Comparison of ENCODE assay signal across 15 cellular contexts in the genomic region with DNA sequence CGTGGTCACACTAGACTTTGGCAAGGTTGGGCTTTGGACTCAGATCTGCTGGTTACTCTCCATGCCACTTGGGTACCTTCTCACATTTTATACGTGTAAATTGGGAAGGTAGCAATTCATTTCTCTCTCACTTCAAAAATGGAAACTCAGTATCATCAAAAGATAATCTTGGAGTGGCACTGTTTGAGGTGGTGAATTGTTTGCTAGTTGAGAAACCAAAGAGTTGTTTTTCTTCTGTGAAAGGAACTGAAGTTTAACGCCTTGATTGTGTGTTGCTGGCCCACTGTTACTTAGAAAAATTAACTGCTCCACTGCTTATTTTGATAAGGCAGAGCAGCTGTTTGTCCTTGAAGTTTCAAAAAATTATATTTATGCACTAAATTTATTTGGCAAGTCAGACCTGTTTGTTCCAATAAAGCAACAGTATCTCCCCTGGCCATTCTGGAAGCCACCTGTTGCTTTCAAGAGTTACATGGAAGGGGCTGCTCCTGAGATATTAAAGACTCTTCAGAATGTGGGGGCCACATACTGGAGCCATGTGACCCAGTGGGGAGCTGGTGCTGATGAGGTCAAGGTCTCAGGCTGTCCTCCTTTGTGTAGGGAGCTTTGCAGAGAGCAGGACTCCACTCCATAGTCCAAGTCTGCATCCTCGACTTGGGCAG. TPM values are rescaled to one million over a fixed set of nuclear protein-coding genes. Genes with fewer than 3 reads are reported as not detected.
DNase-seq lines count a peak whose midpoint lies in the region; ATAC-seq and TF ChIP-seq lines count a peak whose summit lies in the region.
"Had no signal": no experiment of that assay in that cellular context is flagged by ENCODE, and none has a peak within 500 bp of the region (broad histone marks: within the 10 kb centered on the region; RNA-seq: fewer than 3 reads in every experiment).

No MANE protein-coding gene starts in this region.

- peaks cover 87% of the 10 kb centered on the region for H3K4me1 ChIP-seq in left ventricle myocardium inferior
- H3K4me1 ChIP-seq in vagina, result peaks cover 29% of the 10 kb centered on the region

- POLR2A ChIA-PET in activated B cell treated with CpG ODN at 0.5 μM for 24 hours (lab: Charles Lee), result interaction anchor here (0.9 to 1.4 kb wide), 3 partner anchors 10 to 17 kb away, joined by 3 to 4 read pairs (median 4); partner anchors contain the start of gene PLCL2

- H3K27me3 ChIP-seq in left ventricle myocardium inferior (ENCODE audit: low read depth) (no peaks in the 10 kb centered on the region), vagina (no peaks in the 10 kb centered on the region)

- intact Hi-C loops in activated B cell treated with CpG ODN at 0.5 μM for 24 hours (cut with micrococcal nuclease), result no loop called here
- intact Hi-C loops in left ventricle myocardium inferior (cut with micrococcal nuclease), result no loop called here
- intact Hi-C loops in vagina (cut with DNase I), result no loop called here

- peak overlapping the region; percentile 64 for H3K4me3 Mint-ChIP-seq in activated naive CD4-positive, alpha-beta T cell treated with anti-CD3 and anti-CD28 coated beads, Interleukin-2, amount 50 U/mL, for 24 hours
- H3K4me3 Mint-ChIP-seq in activated B cell treated with CpG ODN at 0.5 μM for 24 hours, result peak overlapping the region; percentile 9
- peak overlapping the region; percentile 50 to 74 for H3K4me3 Mint-ChIP-seq in stimulated activated naive CD8-positive, alpha-beta T cell treated with anti-CD3 and anti-CD28 coated beads, Interleukin-15, amount 100 ng/mL, for 72 hours
- H3K4me3 Mint-ChIP-seq: nephron had no signal

- peaks cover 100% of the 10 kb centered on the region for H3K4me1 Mint-ChIP-seq in activated naive CD4-positive, alpha-beta T cell treated with anti-CD3 and anti-CD28 coated beads, Interleukin-2, amount 50 U/mL, for 24 hours
- H3K4me1 Mint-ChIP-seq in activated B cell treated with CpG ODN at 0.5 μM for 24 hours, result peaks cover 98% of the 10 kb centered on the region
- peaks cover 99% of the 10 kb centered on the region for H3K4me1 Mint-ChIP-seq in stimulated activated naive CD8-positive, alpha-beta T cell treated with anti-CD3 and anti-CD28 coated beads, Interleukin-15, amount 100 ng/mL, for 72 hours

- no peaks in the 10 kb centered on the region for H3K27me3 Mint-ChIP-seq in activated naive CD4-positive, alpha-beta T cell treated with anti-CD3 and anti-CD28 coated beads, Interleukin-2, amount 50 U/mL, for 24 hours
- no peaks in the 10 kb centered on the region for H3K27me3 Mint-ChIP-seq in activated B cell treated with CpG ODN at 0.5 μM for 24 hours
- H3K27me3 Mint-ChIP-seq in stimulated activated naive CD8-positive, alpha-beta T cell treated with anti-CD3 and anti-CD28 coated beads, Interleukin-15, amount 100 ng/mL, for 72 hours, result no peaks in the 10 kb centered on the region

- no peak for ATAC-seq in activated B cell treated with CpG ODN at 0.5 μM for 24 hours (ENCODE audit: low read depth)
- ATAC-seq in stimulated activated naive CD8-positive, alpha-beta T cell treated with anti-CD3 and anti-CD28 coated beads, Interleukin-15, amount 100 ng/mL, for 72 hours, result no peak
- ATAC-seq in GM18858 (IDR thresholded peaks at IDR 0.05; ENCODE audit: unreplicated experiment), result no peak

- H3K27ac ChIP-seq in left ventricle myocardium inferior (replicated peaks) (peak overlapping the region; percentile 85), vagina (no peak overlapping the region)

- no peaks in the 10 kb centered on the region for H3K9me3 Mint-ChIP-seq in activated naive CD4-positive, alpha-beta T cell treated with anti-CD3 and anti-CD28 coated beads, Interleukin-2, amount 50 U/mL, for 24 hours
- H3K9me3 Mint-ChIP-seq in activated B cell treated with CpG ODN at 0.5 μM for 24 hours, result peaks cover 6% of the 10 kb centered on the region
- no peaks in the 10 kb centered on the region for H3K9me3 Mint-ChIP-seq in stimulated activated naive CD8-positive, alpha-beta T cell treated with anti-CD3 and anti-CD28 coated beads, Interleukin-15, amount 100 ng/mL, for 72 hours
- H3K9me3 Mint-ChIP-seq: nephron had no signal

- no peak for TF ChIP-seq POLR2A in vagina (IDR thresholded peaks at IDR 0.05)

- H3K9me3 ChIP-seq in left ventricle myocardium inferior (replicated peaks) (no peaks in the 10 kb centered on the region), vagina (no peaks in the 10 kb centered on the region)

- TF ChIP-seq CTCF in activated B cell treated with CpG ODN at 0.5 μM for 24 hours (IDR thresholded peaks at IDR 0.05) (no peak), left ventricle myocardium inferior (IDR thresholded peaks at IDR 0.05; ENCODE audit: borderline replicate concordance) (no peak), vagina (IDR thresholded peaks at IDR 0.05) (no peak)

- H3K27ac Mint-ChIP-seq in activated naive CD4-positive, alpha-beta T cell treated with anti-CD3 and anti-CD28 coated beads, Interleukin-2, amount 50 U/mL, for 24 hours, result peak overlapping the region; percentile 93
- peak overlapping the region; percentile 60 for H3K27ac Mint-ChIP-seq in activated B cell treated with CpG ODN at 0.5 μM for 24 hours
- H3K27ac Mint-ChIP-seq in stimulated activated naive CD8-positive, alpha-beta T cell treated with anti-CD3 and anti-CD28 coated beads, Interleukin-15, amount 100 ng/mL, for 72 hours, result peak overlapping the region in 1 of 2 donors; percentile 32

- H3K36me3 Mint-ChIP-seq in activated naive CD4-positive, alpha-beta T cell treated with anti-CD3 and anti-CD28 coated beads, Interleukin-2, amount 50 U/mL, for 24 hours, result peaks cover 5% of the 10 kb centered on the region
- peaks cover 13% of the 10 kb centered on the region for H3K36me3 Mint-ChIP-seq in activated B cell treated with CpG ODN at 0.5 μM for 24 hours (ENCODE audit: low read depth)

- no peaks in the 10 kb centered on the region for H3K36me3 ChIP-seq in left ventricle myocardium inferior
- no peaks in the 10 kb centered on the region for H3K36me3 ChIP-seq in vagina

- peak overlapping the region; percentile 66 for H3K4me3 ChIP-seq in left ventricle myocardium inferior
- H3K4me3 ChIP-seq in vagina, result no peak overlapping the region
- H3K4me3 ChIP-seq: lung had no signal

- CTCF ChIA-PET in activated B cell treated with CpG ODN at 0.5 μM for 24 hours (lab: Charles Lee), result interaction anchor here (0.9 to 1.5 kb wide), 2 partner anchors 17 to 27 kb away, joined by 3 read pairs; no protein-coding TSS in a partner anchor

- no peak for DNase-seq in activated naive CD4-positive, alpha-beta T cell (lab: John Stamatoyannopoulos, UW)
- DNase-seq in activated B cell treated with CpG ODN at 0.5 μM for 24 hours (no peak), left ventricle myocardium inferior (no peak), vagina (ENCODE audit: extremely low spot score in 2 of 2) (no peak), cerebellum (ENCODE audit: low spot score) (no peak)
- DNase-seq in stimulated activated naive CD8-positive, alpha-beta T cell treated with anti-CD3 and anti-CD28 coated beads, Interleukin-15, amount 100 ng/mL, for 72 hours, result no peak
- DNase-seq: dermis blood vessel endothelial cell, GF-D8, NCI-H1694 treated with DMSO at 0.1 percent for 48 hours, NCI-H446 treated with DMSO at 0.1 percent for 48 hours, SHP77 had no signal

RNA-seq across cellular contexts. Expression of gene PLCL2, which starts 16.2 kb away (rescaled TPM):
- total RNA-seq in activated B cell treated with CpG ODN at 0.5 μM for 24 hours, result 33.3 and 40.0 TPM in 2 replicates
- 48.1 TPM for total RNA-seq in left ventricle myocardium inferior
- 5.6 TPM for total RNA-seq in vagina
- total RNA-seq in cerebellum, result 54.8 TPM

Comparison
In these comparisons a context has a peak if more than half of its experiments do, and no peak if none do; other contexts are left out.
1. H3K4me3 Mint-ChIP-seq: peak in every context shown above with its lines; median percentile 64 in activated naive CD4-positive, alpha-beta T cell treated with anti-CD3 and anti-CD28 coated beads, Interleukin-2, amount 50 U/mL, for 24 hours; 62 in stimulated activated naive CD8-positive, alpha-beta T cell treated with anti-CD3 and anti-CD28 coated beads, Interleukin-15, amount 100 ng/mL, for 72 hours; 9 in activated B cell treated with CpG ODN at 0.5 μM for 24 hours.